In the genomic region with DNA sequence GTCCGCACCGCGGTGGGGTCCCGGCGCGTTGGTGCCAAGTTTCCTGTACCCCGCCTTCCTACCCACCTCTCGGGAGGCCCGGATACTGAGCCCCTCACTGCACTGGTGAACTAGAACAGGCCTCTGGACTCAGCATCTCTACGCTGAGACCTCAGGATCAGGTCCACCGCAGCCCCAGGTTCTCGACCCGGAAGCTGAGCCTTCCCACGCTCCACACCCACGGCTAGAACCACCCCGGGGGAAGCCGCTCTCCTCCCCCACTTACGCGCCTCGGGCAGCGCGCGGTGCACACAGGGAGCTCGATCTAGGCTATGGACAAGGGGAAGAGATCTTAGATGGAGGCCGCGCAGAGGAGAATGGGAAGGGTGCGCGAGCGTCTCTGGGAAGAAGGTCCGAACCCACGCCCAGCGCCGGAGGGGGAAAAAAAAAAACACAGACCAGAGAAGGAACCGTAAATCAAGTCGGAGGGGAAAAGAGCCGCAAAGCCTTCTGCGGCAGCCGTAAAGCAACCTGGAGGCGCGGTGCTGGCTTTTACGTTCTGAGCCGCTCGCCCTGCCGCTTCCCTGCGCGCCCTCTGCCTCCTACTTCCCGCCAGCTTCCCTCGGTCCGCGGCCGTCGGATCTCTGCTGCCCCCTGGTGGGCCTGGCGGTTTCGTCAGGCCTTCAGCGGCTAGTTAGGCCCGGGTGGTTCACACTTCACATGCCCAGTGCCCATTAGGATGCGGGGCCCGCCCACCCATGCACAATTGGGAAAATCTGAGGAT, we compare ENCODE assay signal across 8 cellular contexts. TPM values are rescaled to one million over a fixed set of nuclear protein-coding genes. Genes with fewer than 3 reads are reported as not detected.
DNase-seq lines count a peak whose midpoint lies in the region; ATAC-seq and TF ChIP-seq lines count a peak whose summit lies in the region.

RAD52 (minus strand) TSS at position 358 of the 763 bp plus-strand sequence. CDS start 16,636 bp downstream, outside the sequence.

- peak within 1 kb of the TSS; percentile 91 for H3K4me2 ChIP-seq in PC-3 (ENCODE audit: low read length)

- CTCF ChIA-PET in PC-3 (lab: Charles Lee): interaction anchor here (0.6 to 1.3 kb wide), 4 partner anchors 42 to 144 kb away, joined by 3 to 9 read pairs (median 5); no protein-coding TSS in a partner anchor

- H3K9me3 ChIP-seq in PC-3 (ENCODE audit: low read length) (no peaks in the 10 kb centered on the region), mucosa of rectum (ENCODE audit: control insufficient read depth in 2 of 2, low read length in 2 of 2) (no peaks in the 10 kb centered on the region)

- H3K27ac ChIP-seq in PC-3 (ENCODE audit: low read length): peak within 1 kb of the TSS; percentile 94
- peak within 1 kb of the TSS; percentile 93 to 96 for H3K27ac ChIP-seq in mucosa of rectum (ENCODE audit: low read depth in 2 of 2, low read length in 2 of 2)

- H3K4me3 ChIP-seq in PC-3 (ENCODE audit: low read length) (peak within 1 kb of the TSS; percentile 84), epithelial cell of proximal tubule (ENCODE audit: low read depth, low read length) (peak within 1 kb of the TSS; percentile 96), mucosa of rectum (ENCODE audit: low read length in 2 of 2) (peak within 1 kb of the TSS; percentile 91 to 93)

- H3K36me3 ChIP-seq in PC-3 (ENCODE audit: low read depth, low read length) (no peaks in the 10 kb centered on the region), mucosa of rectum (ENCODE audit: control insufficient read depth in 2 of 2, insufficient read depth in 2 of 2, low read length in 2 of 2) (no peaks in the 10 kb centered on the region)

- POLR2A ChIA-PET in PC-3 (lab: Charles Lee; ENCODE audit: unreplicated experiment): interaction anchor here (0.6 to 1.0 kb wide), 2 partner anchors 144 to 211 kb away, joined by 3 to 4 read pairs; no protein-coding TSS in a partner anchor

- TSS peak; percentile 70 for BruUV-seq in PC-3 (replicated peaks; lab: Mats Ljungman, UMichigan)

- DNase-seq in DMS153 (lab: John Stamatoyannopoulos, UW): peak; percentile 99
- DNase-seq in PC-3: peak; percentile 97
- peak; percentile 98 for DNase-seq in activated T-cell treated with anti-CD3 and anti-CD28 coated beads, Interleukin-2, amount 50 U/mL, for 1 hour
- DNase-seq in epithelial cell of proximal tubule (ENCODE audit: low read depth): peak; percentile 85
- DNase-seq in stimulated activated CD8-positive, alpha-beta memory T cell treated with anti-CD3 and anti-CD28 coated beads, Interleukin-7, amount 100 ng/mL, for 1 hour (ENCODE audit: low read depth in 2 of 2): peak; percentile 93 to 96

- peak; percentile 89 for ATAC-seq in GM21529 (IDR thresholded peaks at IDR 0.05; ENCODE audit: unreplicated experiment)
- ATAC-seq in PC-3: peak; percentile 87

- no peaks in the 10 kb centered on the region for H3K27me3 ChIP-seq in PC-3 (ENCODE audit: low read length)
- H3K27me3 ChIP-seq in mucosa of rectum (ENCODE audit: control insufficient read depth in 2 of 2, insufficient read depth in 2 of 2, low read length in 2 of 2): no peaks in the 10 kb centered on the region

- TF ChIP-seq CTCF in PC-3 (conservative IDR thresholded peaks at IDR 0.05; ENCODE audit: low read depth, low read length): peak; percentile 84
- peak; percentile 90 for TF ChIP-seq CTCF in epithelial cell of proximal tubule (conservative IDR thresholded peaks at IDR 0.05; ENCODE audit: low read depth, low read length)

- peak within 1 kb of the TSS; percentile 67 for H2AFZ ChIP-seq in PC-3 (ENCODE audit: low read length)

- H3K79me2 ChIP-seq in PC-3 (ENCODE audit: low read length): peaks cover 42% of the 10 kb centered on the region

- H4K20me1 ChIP-seq in PC-3 (ENCODE audit: low read length): no peaks in the 10 kb centered on the region

- peaks cover 18% of the 10 kb centered on the region for H3K4me1 ChIP-seq in PC-3 (ENCODE audit: insufficient read depth, low read length)
- H3K4me1 ChIP-seq in mucosa of rectum (ENCODE audit: control insufficient read depth in 2 of 2, insufficient read depth in 2 of 2, low read length in 2 of 2): peaks cover 3 to 10% of the 10 kb centered on the region in 2 donors

- no peaks in the 10 kb centered on the region for H3F3A ChIP-seq in PC-3 (ENCODE audit: low read length, unreplicated experiment)

- intact Hi-C loops in PC-3 (cut with micrococcal nuclease): loop anchor here (1.0 to 10.0 kb wide), 5 partner anchors 38 to 379 kb away; partner anchors contain the start of gene WNK1

- TF ChIP-seq RAD21 in Ishikawa (IDR thresholded peaks at IDR 0.05; ENCODE audit: low read depth): peak; percentile 93

- 0 out of 2 replicates have a peak, but pooled peaks have one; percentile 30 for TF ChIP-seq EP300 in Ishikawa (IDR thresholded peaks at IDR 0.05; ENCODE audit: borderline replicate concordance)

- H3K9me2 ChIP-seq in PC-3 (replicated peaks; ENCODE audit: low read length): no peaks in the 10 kb centered on the region

- H3K9ac ChIP-seq in PC-3 (ENCODE audit: low read length): peak within 1 kb of the TSS; percentile 97
- peak within 1 kb of the TSS; percentile 88 to 96 for H3K9ac ChIP-seq in mucosa of rectum (ENCODE audit: low read depth in 1 of 2, low read length in 2 of 2)

TF ChIP-seq in Ishikawa, 13 proteins besides CTCF, POLR2A, EP300 and RAD21:
- TF ChIP-seq CREB1 (IDR thresholded peaks at IDR 0.05; ENCODE audit: low read depth) (peak; percentile 59; the same call in 1 of the 2 replicates), REST (IDR thresholded peaks at IDR 0.05; ENCODE audit: low read depth) (no peak), TCF12 (IDR thresholded peaks at IDR 0.05; ENCODE audit: low read depth) (peak; percentile 80), ZBTB7A (IDR thresholded peaks at IDR 0.05; ENCODE audit: low read depth) (no peak; the same call in 1 of the 2 replicates), MAX (IDR thresholded peaks at IDR 0.05) (peak; percentile 82), FOXM1 (IDR thresholded peaks at IDR 0.05; ENCODE audit: borderline replicate concordance, low read depth) (no peak), CEBPB (IDR thresholded peaks at IDR 0.05) (0 out of 2 replicates have a peak, but pooled peaks have one; percentile 2), USF1 (IDR thresholded peaks at IDR 0.05) (peak; percentile 32; the same call in 1 of the 2 replicates), YY1 (IDR thresholded peaks at IDR 0.05; ENCODE audit: low read depth) (peak; percentile 90), TEAD4 (IDR thresholded peaks at IDR 0.05) (peak; percentile 26), NFIC (IDR thresholded peaks at IDR 0.05) (0 out of 2 replicates have a peak, but pooled peaks have one; percentile 48), TAF1 (IDR thresholded peaks at IDR 0.05; ENCODE audit: low read depth) (peak; percentile 84), EGR1 (IDR thresholded peaks at IDR 0.05) (peak; percentile 91)

RNA-seq across cellular contexts. Expression of gene RAD52, which starts in this region (rescaled TPM):
- 17.4 and 19.3 TPM in 2 replicates for total RNA-seq in PC-3 (2014; rRNA removed)
- total RNA-seq in epithelial cell of proximal tubule: 3.7 and 9.3 TPM in 2 replicates

Comparison
In these comparisons a context has a peak if more than half of its experiments do, and no peak if none do; other contexts are left out.
1. Peak in every context shown above with its lines: DNase-seq, ATAC-seq, H3K4me3 ChIP-seq and H3K27ac ChIP-seq.